11 cellular contexts compared by ENCODE assay signal in the genomic region with DNA sequence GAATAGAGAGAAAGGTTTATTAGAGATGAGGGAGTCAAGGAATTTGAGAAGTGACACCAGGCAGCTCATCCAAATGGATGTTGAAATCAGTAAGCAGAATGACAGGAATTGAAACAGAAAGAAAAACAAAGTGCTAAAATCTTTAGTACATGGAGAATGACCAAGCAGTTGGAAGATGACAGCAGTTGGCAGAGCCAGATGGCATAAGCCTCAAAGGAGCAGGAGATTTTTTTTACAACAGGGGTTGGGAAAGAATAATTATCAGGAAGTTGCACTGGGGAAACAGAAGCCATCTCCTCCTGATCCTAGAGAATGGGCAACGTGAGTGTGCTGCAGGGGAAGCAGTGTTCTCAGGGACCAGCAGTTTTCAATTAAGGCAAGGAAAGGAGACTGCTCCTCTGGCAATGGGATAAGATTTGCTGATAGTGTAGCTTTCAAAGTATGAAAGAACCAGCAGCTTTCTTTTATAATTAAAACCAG. TPM values are rescaled to one million over a fixed set of nuclear protein-coding genes. Genes with fewer than 3 reads are reported as not detected.
A peak's percentile ranks its signal among the peaks of the same experiment; 100 is the strongest.
DNase-seq lines count a peak whose midpoint lies in the region; ATAC-seq and TF ChIP-seq lines count a peak whose summit lies in the region.
"Had no signal": no experiment of that assay in that cellular context is flagged by ENCODE, and none has a peak within 500 bp of the region (broad histone marks: within the 10 kb centered on the region; RNA-seq: fewer than 3 reads in every experiment).

No MANE protein-coding gene starts in this region.

- no peaks in the 10 kb centered on the region for H3K4me1 ChIP-seq in endodermal cell (ENCODE audit: control insufficient read depth, insufficient read depth, low read length)

- no peaks in the 10 kb centered on the region for H3K36me3 ChIP-seq in endodermal cell (ENCODE audit: control insufficient read depth, insufficient read depth, low read length)
- H3K36me3 ChIP-seq: upper lobe of left lung had no signal

- H3K4me3 ChIP-seq in GM12865 (ENCODE audit: low read depth, low read length) (no peak overlapping the region), endodermal cell (ENCODE audit: low read length) (no peak overlapping the region)
- H3K4me3 ChIP-seq: skin epidermis, upper lobe of left lung had no signal

- H3K4me1 Mint-ChIP-seq in endodermal cell, result no peaks in the 10 kb centered on the region

- TF ChIP-seq CTCF in GM12865 (IDR thresholded peaks at IDR 0.05; ENCODE audit: insufficient read depth, low read depth, low read length, missing control alignments) (no peak), endodermal cell (conservative IDR thresholded peaks at IDR 0.05) (no peak)

- no peaks in the 10 kb centered on the region for H3K9me3 Mint-ChIP-seq in endodermal cell

- no peaks in the 10 kb centered on the region for H3K9me3 ChIP-seq in endodermal cell (ENCODE audit: control insufficient read depth, low read length)
- H3K9me3 ChIP-seq: upper lobe of left lung had no signal

- WGBS in endodermal cell (ENCODE audit: insufficient coverage in 1 of 2, insufficient read length in 1 of 2), 2 experiments, result 62 to 83% methylated on average over 1 of the region's 1 CpG

- no peaks in the 10 kb centered on the region for H3K27me3 ChIP-seq in endodermal cell (ENCODE audit: control insufficient read depth, insufficient read depth, low read length, poor library complexity, severe bottlenecking)
- H3K27me3 ChIP-seq: upper lobe of left lung had no signal

- no peaks in the 10 kb centered on the region for H3K27me3 Mint-ChIP-seq in endodermal cell (ENCODE audit: insufficient read depth)

- no peaks in the 10 kb centered on the region for H3K36me3 Mint-ChIP-seq in endodermal cell (ENCODE audit: low read depth)

- ATAC-seq in HG03457 (IDR thresholded peaks at IDR 0.05; ENCODE audit: unreplicated experiment) (no peak), HG02588 (IDR thresholded peaks at IDR 0.05; ENCODE audit: unreplicated experiment) (no peak)

- DNase-seq in GM12865 (ENCODE audit: low read depth), result peak; percentile 9
- peak; percentile 52 for DNase-seq in H4 (ENCODE audit: low spot score)
- DNase-seq in SIG-M5 (lab: John Stamatoyannopoulos, UW), result peak; percentile 1
- peak; percentile 23 for DNase-seq in midbrain (lab: John Stamatoyannopoulos, UW)
- DNase-seq in NCI-H1436 treated with DMSO at 0.1 percent for 48 hours (lab: John Stamatoyannopoulos, UW), result no peak
- no peak for DNase-seq in endodermal cell
- DNase-seq: amniotic stem cell, upper lobe of left lung had no signal

- H3K27ac ChIP-seq in endodermal cell (ENCODE audit: low read depth, low read length), result no peak overlapping the region
- H3K27ac ChIP-seq: skin epidermis, upper lobe of left lung had no signal

- no peak overlapping the region for H3K9ac ChIP-seq in endodermal cell (ENCODE audit: extremely low read depth, low read length, poor library complexity, severe bottlenecking)

- no peak overlapping the region for H3K4me3 Mint-ChIP-seq in endodermal cell

- no peak overlapping the region for H3K27ac Mint-ChIP-seq in endodermal cell

RNA-seq across cellular contexts. Expression of gene RAB39A, which starts 28.9 kb away (rescaled TPM):
- 0.92 and 1.4 TPM in 2 replicates for total RNA-seq in H4 (2014; rRNA removed; shearing (Covaris generic))
- 1 to 10 TPM; 4.8 to 7.5 TPM for total RNA-seq in endodermal cell
- polyA plus RNA-seq in endodermal cell (2013, experiment 1 of 2), result 3.7 TPM
- polyA plus RNA-seq in endodermal cell (2013, experiment 2 of 2), result 4.2 TPM

RNA-seq across cellular contexts. Expression of gene CUL5, which starts 51.5 kb away (rescaled TPM):
- 18.4 and 19.1 TPM in 2 replicates for total RNA-seq in H4 (2014; rRNA removed; shearing (Covaris generic))
- total RNA-seq in endodermal cell, result 10 to 100 TPM; 33.8 to 40.0 TPM
- 22.4 TPM for polyA plus RNA-seq in endodermal cell (2013, experiment 1 of 2)
- 24.9 TPM for polyA plus RNA-seq in endodermal cell (2013, experiment 2 of 2)

Comparison
In these comparisons a context has a peak if more than half of its experiments do, and no peak if none do; other contexts are left out.
1. DNase-seq: peak in GM12865 (single experiment), H4 (single experiment), SIG-M5 (single experiment) and midbrain (single experiment); none in NCI-H1436 treated with DMSO at 0.1 percent for 48 hours (single experiment) and endodermal cell (single experiment).